ENCODE assay signal across 2 cellular contexts in the genomic region with DNA sequence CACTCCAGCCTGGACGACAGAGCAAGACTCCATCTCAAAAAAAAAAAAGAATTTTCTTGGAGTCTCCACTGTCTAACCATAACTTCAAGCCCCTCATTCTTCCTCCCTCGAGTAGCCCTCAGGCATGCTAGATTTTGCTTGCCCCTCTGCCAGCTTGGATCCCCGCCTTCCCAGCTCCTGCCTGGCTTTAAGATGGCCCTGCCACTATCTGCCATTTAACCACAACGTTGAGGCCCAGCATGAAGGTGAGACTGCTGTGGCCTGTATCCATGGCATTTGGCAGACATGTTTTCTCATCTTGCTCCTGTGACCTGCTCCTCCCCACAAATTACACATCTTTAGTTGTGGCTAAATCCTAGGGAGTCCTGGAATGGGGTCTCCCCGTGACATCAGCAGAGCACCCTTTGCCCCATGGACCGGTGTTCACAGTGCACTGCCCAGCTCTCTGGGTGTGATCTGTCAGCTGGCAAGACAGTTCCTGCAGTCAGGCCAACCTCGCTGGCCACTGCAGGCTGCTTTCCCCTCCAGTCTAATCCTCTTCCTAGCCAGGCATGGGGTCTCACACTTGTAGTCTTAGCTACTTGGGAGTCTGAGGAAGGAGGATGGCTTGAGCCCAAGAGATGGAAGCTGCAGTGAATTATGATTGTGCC.
TF ChIP-seq lines count a peak whose summit lies in the region.

No MANE protein-coding gene starts in this region.

TF ChIP-seq in IMR-90, 13 proteins besides CTCF, POLR2A, EP300 and RAD21:
- no peak for TF ChIP-seq MAZ (IDR thresholded peaks at IDR 0.05; ENCODE audit: borderline replicate concordance, low read depth, low read length)
- no peak for TF ChIP-seq BHLHE40 (IDR thresholded peaks at IDR 0.05; ENCODE audit: low read depth, low read length)
- TF ChIP-seq, protein P1, sequence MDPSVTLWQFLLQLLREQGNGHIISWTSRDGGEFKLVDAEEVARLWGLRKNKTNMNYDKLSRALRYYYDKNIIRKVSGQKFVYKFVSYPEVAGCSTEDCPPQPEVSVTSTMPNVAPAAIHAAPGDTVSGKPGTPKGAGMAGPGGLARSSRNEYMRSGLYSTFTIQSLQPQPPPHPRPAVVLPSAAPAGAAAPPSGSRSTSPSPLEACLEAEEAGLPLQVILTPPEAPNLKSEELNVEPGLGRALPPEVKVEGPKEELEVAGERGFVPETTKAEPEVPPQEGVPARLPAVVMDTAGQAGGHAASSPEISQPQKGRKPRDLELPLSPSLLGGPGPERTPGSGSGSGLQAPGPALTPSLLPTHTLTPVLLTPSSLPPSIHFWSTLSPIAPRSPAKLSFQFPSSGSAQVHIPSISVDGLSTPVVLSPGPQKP (IDR thresholded peaks at IDR 0.05; ENCODE audit: borderline replicate concordance, low read depth, low read length), result no peak
- TF ChIP-seq MAFK (IDR thresholded peaks at IDR 0.05; ENCODE audit: low read depth, low read length), result no peak
- no peak for TF ChIP-seq CHD1 (IDR thresholded peaks at IDR 0.05; ENCODE audit: low read depth, low read length)
- no peak for TF ChIP-seq NFE2L2 (IDR thresholded peaks at IDR 0.05; ENCODE audit: low read depth, low read length)
- no peak for TF ChIP-seq RFX5 (IDR thresholded peaks at IDR 0.05; ENCODE audit: low read depth, low read length)
- TF ChIP-seq CEBPB (IDR thresholded peaks at IDR 0.05; ENCODE audit: low read depth, low read length), result no peak
- TF ChIP-seq MXI1 (IDR thresholded peaks at IDR 0.05; ENCODE audit: borderline replicate concordance, low read depth, low read length), result no peak
- no peak for TF ChIP-seq FOS (IDR thresholded peaks at IDR 0.05; ENCODE audit: low read depth, low read length)
- no peak for TF ChIP-seq RCOR1 (IDR thresholded peaks at IDR 0.05; ENCODE audit: insufficient replicate concordance, low read length)
- no peak for TF ChIP-seq SMC3 (IDR thresholded peaks at IDR 0.05; ENCODE audit: low read depth, low read length)
- TF ChIP-seq, protein P2, sequence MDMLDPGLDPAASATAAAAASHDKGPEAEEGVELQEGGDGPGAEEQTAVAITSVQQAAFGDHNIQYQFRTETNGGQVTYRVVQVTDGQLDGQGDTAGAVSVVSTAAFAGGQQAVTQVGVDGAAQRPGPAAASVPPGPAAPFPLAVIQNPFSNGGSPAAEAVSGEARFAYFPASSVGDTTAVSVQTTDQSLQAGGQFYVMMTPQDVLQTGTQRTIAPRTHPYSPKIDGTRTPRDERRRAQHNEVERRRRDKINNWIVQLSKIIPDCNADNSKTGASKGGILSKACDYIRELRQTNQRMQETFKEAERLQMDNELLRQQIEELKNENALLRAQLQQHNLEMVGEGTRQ (IDR thresholded peaks at IDR 0.05; ENCODE audit: low read depth, low read length), result no peak

TF ChIP-seq in liver, 16 proteins besides CTCF, POLR2A, EP300 and RAD21:
- TF ChIP-seq, protein P3, sequence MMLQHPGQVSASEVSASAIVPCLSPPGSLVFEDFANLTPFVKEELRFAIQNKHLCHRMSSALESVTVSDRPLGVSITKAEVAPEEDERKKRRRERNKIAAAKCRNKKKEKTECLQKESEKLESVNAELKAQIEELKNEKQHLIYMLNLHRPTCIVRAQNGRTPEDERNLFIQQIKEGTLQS (IDR thresholded peaks at IDR 0.05), result no peak
- peak in 1 of 2 donors; percentile 34 for TF ChIP-seq RXRA (IDR thresholded peaks at IDR 0.05)
- peak; percentile 67 to 80 for TF ChIP-seq HNF4A (conservative IDR thresholded peaks at IDR 0.05)
TF ChIP-seq in liver: peak in this region for 2.
